In the genomic region with DNA sequence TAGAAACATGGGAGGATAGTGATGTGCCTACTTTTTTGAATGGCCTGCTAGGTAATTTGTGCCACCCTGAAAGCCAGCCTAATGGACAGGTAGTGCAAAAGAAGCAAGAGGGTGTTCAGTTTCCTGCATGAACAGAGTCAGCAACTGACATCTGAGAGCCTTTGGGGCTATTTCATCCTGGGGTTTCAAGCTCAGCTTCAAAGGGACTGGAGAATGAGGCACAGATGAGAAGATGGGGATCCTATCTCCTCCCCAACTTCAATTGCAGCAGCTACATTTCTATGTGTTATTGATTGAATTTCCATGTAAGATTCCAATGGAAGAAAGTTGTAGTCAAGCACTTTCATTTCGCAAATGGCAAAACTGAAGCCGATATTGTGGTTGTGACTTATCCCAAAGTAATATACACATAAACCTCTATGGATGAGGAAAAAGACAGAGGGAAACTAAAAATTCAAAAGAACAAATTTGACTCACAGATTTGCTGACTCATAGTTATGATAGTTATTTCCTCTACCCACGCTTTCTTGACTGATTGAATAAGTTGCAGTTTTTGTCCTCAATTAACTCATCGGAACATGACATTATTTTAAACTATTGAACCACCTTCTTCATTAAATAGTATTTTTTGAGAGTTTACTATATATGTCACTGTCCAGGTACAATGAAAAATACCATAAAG, we compare ENCODE assay signal across 13 cellular contexts. TPM values are rescaled to one million over a fixed set of nuclear protein-coding genes. Genes with fewer than 3 reads are reported as not detected.
DNase-seq lines count a peak whose midpoint lies in the region; ATAC-seq, FAIRE-seq and TF ChIP-seq lines count a peak whose summit lies in the region.
"Had no signal": no experiment of that assay in that cellular context is flagged by ENCODE, and none has a peak within 500 bp of the region (broad histone marks: within the 10 kb centered on the region; RNA-seq: fewer than 3 reads in every experiment).

No MANE protein-coding gene starts in this region.

- H3K27me3 ChIP-seq in HepG2 (ENCODE audit: control insufficient read depth in 1 of 2, insufficient read depth in 2 of 2, low read length in 2 of 2), result peaks cover 0 to 3% of the 10 kb centered on the region in 2 experiments; a peak in 1 of 5 replicates
- H3K27me3 ChIP-seq in right lobe of liver, result no peaks in the 10 kb centered on the region
- H3K27me3 ChIP-seq: gastrocnemius medialis had no signal

- TF ChIP-seq RAD21 in HepG2 (CRISPR knock-in tag; IDR thresholded peaks at IDR 0.05), result no peak

- no peak overlapping the region for H3K9ac ChIP-seq in HepG2 (ENCODE audit: insufficient read depth, low read depth, low read length)

- TF ChIP-seq CTCF in HepG2 (CRISPR knock-in tag; IDR thresholded peaks at IDR 0.05) (no peak), right lobe of liver (IDR thresholded peaks at IDR 0.05) (no peak), WI38 (IDR thresholded peaks at IDR 0.05; ENCODE audit: low read depth, low read length) (no peak)

- H3K27me3 Mint-ChIP-seq in stimulated activated memory B cell treated with anti-CD40 and anti-IgM and Interleukin-4, amounts not matched to agents 10 μg/mL and 1 μg/mL and 100 μg/mL, for 72 hours, result no peaks in the 10 kb centered on the region

- H3K4me3 ChIP-seq in HepG2 (replicated peaks in 1 of 3; ENCODE audit: insufficient read depth in 1 of 3, low read depth in 2 of 3, low read length in 3 of 3) (no peak overlapping the region), right lobe of liver (no peak overlapping the region), WI38 (ENCODE audit: low read depth, low read length) (peak overlapping the region; percentile 44)
- H3K4me3 ChIP-seq: gastrocnemius medialis had no signal

- no peak overlapping the region for H3K27ac ChIP-seq in HepG2 (ENCODE audit: extremely low read length, insufficient read depth, low read length)
- no peak overlapping the region for H3K27ac ChIP-seq in right lobe of liver
- H3K27ac ChIP-seq: gastrocnemius medialis had no signal

- no peaks in the 10 kb centered on the region for H4K20me1 ChIP-seq in HepG2 (ENCODE audit: insufficient read depth, low read length)

- no peaks in the 10 kb centered on the region for H3K79me2 ChIP-seq in HepG2 (ENCODE audit: insufficient read depth, low read length)

- H3K4me1 Mint-ChIP-seq in stimulated activated memory B cell treated with anti-CD40 and anti-IgM and Interleukin-4, amounts not matched to agents 10 μg/mL and 1 μg/mL and 100 μg/mL, for 72 hours, result no peaks in the 10 kb centered on the region
- H3K4me1 Mint-ChIP-seq: CD4-positive, alpha-beta memory T cell had no signal

- no peaks in the 10 kb centered on the region for H3K36me3 ChIP-seq in HepG2 (replicated peaks in 1 of 2; ENCODE audit: control insufficient read depth in 1 of 2, insufficient read depth in 2 of 2, low read length in 2 of 2)
- no peaks in the 10 kb centered on the region for H3K36me3 ChIP-seq in right lobe of liver
- H3K36me3 ChIP-seq: gastrocnemius medialis had no signal

- no peaks in the 10 kb centered on the region for H3K9me3 ChIP-seq in HepG2 (ENCODE audit: low read length)
- no peaks in the 10 kb centered on the region for H3K9me3 ChIP-seq in right lobe of liver
- H3K9me3 ChIP-seq: gastrocnemius medialis had no signal

- no TSS peak for BruUV-seq in HepG2 (replicated peaks; lab: Mats Ljungman, UMichigan)

- H3K4me1 ChIP-seq in HepG2 (ENCODE audit: insufficient read depth, low read length) (peaks cover 8% of the 10 kb centered on the region), right lobe of liver (peaks cover 0 to 5% (median under 1%) of the 10 kb centered on the region in 4 donors)

- no peak for TF ChIP-seq POLR2A in HepG2 (IDR thresholded peaks at IDR 0.05; ENCODE audit: insufficient read depth in 1 of 2, low read depth in 2 of 2, low read length in 2 of 2)
- TF ChIP-seq POLR2A in right lobe of liver (IDR thresholded peaks at IDR 0.05), result no peak

- CTCF ChIA-PET in HepG2 (lab: Yijun Ruan, JAX; ENCODE audit: low intra/inter-chr PET ratio, low total read pairs), result no interaction called here

- no peak overlapping the region for H3K4me3 Mint-ChIP-seq in stimulated activated memory B cell treated with anti-CD40 and anti-IgM and Interleukin-4, amounts not matched to agents 10 μg/mL and 1 μg/mL and 100 μg/mL, for 72 hours
- H3K4me3 Mint-ChIP-seq: CD4-positive, alpha-beta memory T cell had no signal

- no peak for DNase-seq in HepG2 (ENCODE audit: low spot score)
- no peak for DNase-seq in right lobe of liver
- peak; percentile 87 for DNase-seq in fibroblast of peridontal ligament (ENCODE audit: extremely low read depth)
- DNase-seq in stromal cell of bone marrow (ENCODE audit: low read depth), result peak; percentile 59
- no peak for DNase-seq in frontal cortex (ENCODE audit: low spot score in 2 of 2)
- DNase-seq: CD4-positive, alpha-beta memory T cell; gastrocnemius medialis; NCI-H1930; retina had no signal

- H2AFZ ChIP-seq in HepG2 (ENCODE audit: low read length), result no peak overlapping the region

- in situ Hi-C loops in HepG2 (cut with HindIII; ENCODE audit: extremely low pct_ligation_motif_present, low pct_unique_long_range_greater_than_20kb), result no loop called here

- FAIRE-seq in HepG2 (lab: Jason Lieb, UNC) (no peak), frontal cortex (lab: Jason Lieb, UNC) (no peak)
- FAIRE-seq: GM12891 had no signal

- 84% methylated on average over 4 of the region's 4 CpGs for WGBS in HepG2 (ENCODE audit: low lambda C conversion rate)
- WGBS in right lobe of liver (ENCODE audit: insufficient coverage, low coverage, low lambda C conversion rate, missing lambda C conversion rate), result 57% methylated on average over 4 of the region's 4 CpGs

- ATAC-seq in HepG2 (no peak), right lobe of liver (no peak), HG03378 (IDR thresholded peaks at IDR 0.05; ENCODE audit: unreplicated experiment) (no peak)
- ATAC-seq in stimulated activated memory B cell treated with anti-CD40 and anti-IgM and Interleukin-4, amounts not matched to agents 10 μg/mL and 1 μg/mL and 100 μg/mL, for 72 hours, result no peak
- ATAC-seq: gastrocnemius medialis had no signal

- TF ChIP-seq EP300 in HepG2 (IDR thresholded peaks at IDR 0.05; ENCODE audit: low read depth in 2 of 2, low read length in 2 of 2), result no peak
- TF ChIP-seq EP300 in HepG2 (CRISPR knock-in tag; IDR thresholded peaks at IDR 0.05; ENCODE audit: borderline replicate concordance), result no peak

- H3K27ac Mint-ChIP-seq in stimulated activated memory B cell treated with anti-CD40 and anti-IgM and Interleukin-4, amounts not matched to agents 10 μg/mL and 1 μg/mL and 100 μg/mL, for 72 hours, result no peak overlapping the region
- H3K27ac Mint-ChIP-seq: CD4-positive, alpha-beta memory T cell had no signal

- H3K4me2 ChIP-seq in HepG2 (ENCODE audit: low read depth, low read length), result no peak overlapping the region

- POLR2A ChIA-PET in HepG2 (lab: Yijun Ruan, JAX), result no interaction called here

- H3K36me3 Mint-ChIP-seq in stimulated activated memory B cell treated with anti-CD40 and anti-IgM and Interleukin-4, amounts not matched to agents 10 μg/mL and 1 μg/mL and 100 μg/mL, for 72 hours, result no peaks in the 10 kb centered on the region
- H3K36me3 Mint-ChIP-seq: CD4-positive, alpha-beta memory T cell had no signal

- peaks cover 2% of the 10 kb centered on the region for H3K9me3 Mint-ChIP-seq in stimulated activated memory B cell treated with anti-CD40 and anti-IgM and Interleukin-4, amounts not matched to agents 10 μg/mL and 1 μg/mL and 100 μg/mL, for 72 hours

- intact Hi-C loops in HepG2 (cut with micrococcal nuclease; ENCODE audit: unreplicated experiment), result no loop called here
- intact Hi-C loops in right lobe of liver (cut with DNase I), result no loop called here

TF ChIP-seq in HepG2, 621 proteins besides CTCF, POLR2A, EP300 and RAD21 (continues in another document):
- TF ChIP-seq REPIN1 (CRISPR knock-in tag; IDR thresholded peaks at IDR 0.05; ENCODE audit: borderline replicate concordance, low read depth), result no peak
- no peak for TF ChIP-seq NFKBIZ (CRISPR knock-in tag; IDR thresholded peaks at IDR 0.05)
- peak; percentile 80 to 86 for TF ChIP-seq MAFK (conservative IDR thresholded peaks at IDR 0.05 in 1 of 2, IDR thresholded peaks at IDR 0.05 in 1 of 2; ENCODE audit: low read length in 2 of 2)
- peak; percentile 74 for TF ChIP-seq NFE2L2 (IDR thresholded peaks at IDR 0.05; ENCODE audit: low read length)
- no peak for TF ChIP-seq RNF2 (conservative IDR thresholded peaks at IDR 0.05; ENCODE audit: low read depth)
- TF ChIP-seq SMARCE1 (IDR thresholded peaks at IDR 0.05; ENCODE audit: borderline replicate concordance), result no peak
- TF ChIP-seq ZNF672 (CRISPR knock-in tag; IDR thresholded peaks at IDR 0.05), result no peak
- no peak for TF ChIP-seq CBX5 (CRISPR knock-in tag; IDR thresholded peaks at IDR 0.05; ENCODE audit: borderline replicate concordance)
- TF ChIP-seq ATF7 (IDR thresholded peaks at IDR 0.05), result no peak
- TF ChIP-seq ATF7 (CRISPR knock-in tag; IDR thresholded peaks at IDR 0.05), result no peak

RNA-seq across cellular contexts. Expression of a gene that starts 42.6 kb away (rescaled TPM):
- total RNA-seq in HepG2 (2016; rRNA removed; fragmentation: Illumina TruSeq; extraction: Trizol) (3.7 and 5.8 TPM in 2 replicates), right lobe of liver (10 to 100 TPM; 14.7 to 61.7 (median 29.5) TPM), frontal cortex (49.3 TPM)
- total RNA-seq in HepG2 (2016; cell fraction: cytosol; rRNA removed; fragmentation: Illumina TruSeq; extraction: Trizol; ENCODE audit: low read depth), result 0.40 and 0.62 TPM in 2 replicates
- total RNA-seq in HepG2 (2016; cell fraction: insoluble cytoplasmic fraction; rRNA removed; fragmentation: Illumina TruSeq; extraction: Trizol), result 2.3 and 7.2 TPM in 2 replicates
- total RNA-seq in HepG2 (2016; cell fraction: membrane; rRNA removed; fragmentation: Illumina TruSeq; extraction: Trizol), result 1.4 and 1.5 TPM in 2 replicates
- 8.7 and 10.3 TPM in 2 replicates for total RNA-seq in HepG2 (2016; cell fraction: nucleus; rRNA removed; fragmentation: Illumina TruSeq; extraction: Trizol)
- 5.3 and 5.8 TPM in 2 replicates for polyA plus RNA-seq in HepG2 (2011; rRNA removed)
- polyA plus RNA-seq in HepG2 (2011; cell fraction: cytosol; rRNA removed), result 3.6 and 4.6 TPM in 2 replicates
- polyA plus RNA-seq in HepG2 (2011; cell fraction: nucleus; rRNA removed), result 7.4 and 8.5 TPM in 2 replicates
- polyA plus RNA-seq in HepG2 (2012), result 7.2 and 14.9 TPM in 2 replicates
- 0.29 and 0.38 TPM in 2 replicates for polyA plus RNA-seq in HepG2 (2016; cell fraction: cytosol; fragmentation: Illumina TruSeq; extraction: Trizol; ENCODE audit: low read depth)
- 2.2 and 2.4 TPM in 2 replicates for polyA plus RNA-seq in HepG2 (2016; cell fraction: insoluble cytoplasmic fraction; fragmentation: Illumina TruSeq; extraction: Trizol; ENCODE audit: low read depth)
- polyA plus RNA-seq in HepG2 (2016; cell fraction: membrane; fragmentation: Illumina TruSeq; extraction: Trizol; ENCODE audit: low read depth), result 0.31 and 0.57 TPM in 2 replicates
- polyA plus RNA-seq in HepG2 (2016; cell fraction: nucleus; fragmentation: Illumina TruSeq; extraction: Trizol; ENCODE audit: insufficient read depth, low read depth), result 6.3 and 7.6 TPM in 2 replicates
- polyA minus RNA-seq in HepG2 (2011; rRNA and poly(A)+ RNA removed; ENCODE audit: low replicate concordance), result 10.2 and 16.5 TPM in 2 replicates
- 12.9 and 14.9 TPM in 2 replicates for polyA minus RNA-seq in HepG2 (2011; cell fraction: cytosol; rRNA and poly(A)+ RNA removed)
- 20.0 and 24.4 TPM in 2 replicates for polyA minus RNA-seq in HepG2 (2011; cell fraction: nucleus; rRNA and poly(A)+ RNA removed)
- polyA plus RNA-seq: CD4-positive, alpha-beta memory T cell had no signal

Comparison
In these comparisons a context has a peak if more than half of its experiments do, and no peak if none do; other contexts are left out.
1. DNase-seq: peak in fibroblast of peridontal ligament (single experiment) and stromal cell of bone marrow (single experiment); none in HepG2 (single experiment), right lobe of liver (0 of 3) and frontal cortex (0 of 2).